ENCODE assay signal across 9 cellular contexts in genomic region chr1:19384113-19384512, GRCh38.
A peak's percentile ranks its signal among the peaks of the same experiment; 100 is the strongest.
DNase-seq lines count a peak whose midpoint lies in the region; TF ChIP-seq lines count a peak whose summit lies in the region.
"Had no signal": no experiment of that assay in that cellular context is flagged by ENCODE, and none has a peak within 500 bp of the region (broad histone marks: within the 10 kb centered on the region; RNA-seq: fewer than 3 reads in every experiment).

No MANE protein-coding gene starts in this region.

- peaks cover 20% of the 10 kb centered on the region for H3K36me3 ChIP-seq in rectal smooth muscle tissue (ENCODE audit: control insufficient read depth, insufficient read depth, low read length)

- H3K9ac ChIP-seq in rectal smooth muscle tissue (ENCODE audit: low read length) = no peak overlapping the region

- H3K4me3 ChIP-seq in epithelial cell of esophagus (ENCODE audit: low read length) (no peak overlapping the region), rectal smooth muscle tissue (ENCODE audit: low read length) (no peak overlapping the region)
- H3K4me3 ChIP-seq: psoas muscle had no signal

- peak; percentile 1 for DNase-seq in NCI-H1105 treated with DMSO at 0.1 percent for 48 hours (lab: John Stamatoyannopoulos, UW)
- no peak for DNase-seq in NCI-H1105 (lab: John Stamatoyannopoulos, UW)
- DNase-seq in NCI-H69 (lab: John Stamatoyannopoulos, UW) = peak; percentile 57
- DNase-seq in epithelial cell of esophagus (ENCODE audit: low read depth) = peak; percentile 35
- no peak for DNase-seq in cerebellar nuclear complex (lab: John Stamatoyannopoulos, UW)
- DNase-seq in stimulated activated CD4-positive, alpha-beta T cell treated with anti-CD3 and anti-CD28 coated beads, Interleukin-2, amount 100 ng/mL, for 24 hours = no peak
- DNase-seq in effector CD4-positive, alpha-beta T cell = no peak

- no peak for TF ChIP-seq CTCF in epithelial cell of esophagus (IDR thresholded peaks at IDR 0.05; ENCODE audit: insufficient read depth, low read depth, low read length, missing control alignments)

- H3K27me3 ChIP-seq in rectal smooth muscle tissue (ENCODE audit: control insufficient read depth, insufficient read depth, low read length) = no peaks in the 10 kb centered on the region

- H3K4me1 ChIP-seq in rectal smooth muscle tissue (ENCODE audit: control insufficient read depth, insufficient read depth, low read length) = peaks cover 18% of the 10 kb centered on the region

- H3K27ac ChIP-seq in rectal smooth muscle tissue (ENCODE audit: low read depth, low read length) = peak overlapping the region; percentile 58
- H3K27ac ChIP-seq: psoas muscle had no signal

Comparison
In these comparisons a context has a peak if more than half of its experiments do, and no peak if none do; other contexts are left out.
1. DNase-seq: peak in NCI-H1105 treated with DMSO at 0.1 percent for 48 hours (single experiment), NCI-H69 (single experiment) and epithelial cell of esophagus (single experiment); none in NCI-H1105 (single experiment), cerebellar nuclear complex (0 of 2), stimulated activated CD4-positive, alpha-beta T cell treated with anti-CD3 and anti-CD28 coated beads, Interleukin-2, amount 100 ng/mL, for 24 hours (0 of 2) and effector CD4-positive, alpha-beta T cell (single experiment).